7 cellular contexts compared by ENCODE assay signal in genomic region chr17:51264466-51264865, GRCh38. TPM values are rescaled to one million over a fixed set of nuclear protein-coding genes. Genes with fewer than 3 reads are reported as not detected.
DNase-seq lines count a peak whose midpoint lies in the region; ATAC-seq, FAIRE-seq and TF ChIP-seq lines count a peak whose summit lies in the region.
"Not testable (repeated sequence)": the region's sequence is repeated elsewhere in the genome, so short reads cannot be mapped to it uniquely, and the experiment has no call there.

No MANE protein-coding gene starts in this region.

- FAIRE-seq in astrocyte (lab: Jason Lieb, UNC): not testable (repeated sequence)

- not testable (repeated sequence) for H3K4me3 ChIP-seq in Loucy (ENCODE audit: low read length, poor library complexity, severe bottlenecking); astrocyte (ENCODE audit: insufficient read depth, low read depth, low read length); neutrophil (ENCODE audit: low read depth in 1 of 2, low read length in 1 of 2)

- H3K36me3 ChIP-seq in Loucy (ENCODE audit: insufficient read depth, low read length) (peaks cover 36% of the 10 kb centered on the region), astrocyte (ENCODE audit: insufficient read depth, low read length) (peaks cover 29% of the 10 kb centered on the region)
- H3K36me3 ChIP-seq in neutrophil: not testable (repeated sequence)

- peak overlapping the region; percentile 43 for H3K27ac Mint-ChIP-seq in activated CD8-positive, alpha-beta memory T cell treated with anti-CD3 and anti-CD28 coated beads, Interleukin-2, amount 10 ng/mL, durations not matched to agents 7 days and 5 days
- peak overlapping the region; percentile 34 for H3K27ac Mint-ChIP-seq in astrocyte (ENCODE audit: unreplicated experiment)

- DNase-seq in Caki2 (ENCODE audit: low read depth): peak; percentile 33
- DNase-seq in GM13977 (ENCODE audit: low spot score): peak; percentile 7
- peak; percentile 13 to 39 for DNase-seq in SW 1271 (lab: John Stamatoyannopoulos, UW)
- DNase-seq in activated CD8-positive, alpha-beta memory T cell treated with anti-CD3 and anti-CD28 coated beads, Interleukin-2, amount 10 ng/mL, durations not matched to agents 7 days and 5 days; astrocyte (ENCODE audit: low read depth): not testable (repeated sequence)

- H3K27ac ChIP-seq in astrocyte (ENCODE audit: low read depth, low read length): not testable (repeated sequence)
- H3K27ac ChIP-seq in neutrophil: peak overlapping the region; percentile 98

- H3K9me3 Mint-ChIP-seq in activated CD8-positive, alpha-beta memory T cell treated with anti-CD3 and anti-CD28 coated beads, Interleukin-2, amount 10 ng/mL, durations not matched to agents 7 days and 5 days (ENCODE audit: low read depth); astrocyte (ENCODE audit: unreplicated experiment): not testable (repeated sequence)

- not testable (repeated sequence) for ATAC-seq in activated CD8-positive, alpha-beta memory T cell treated with anti-CD3 and anti-CD28 coated beads, Interleukin-2, amount 10 ng/mL, durations not matched to agents 7 days and 5 days

- H3K27me3 ChIP-seq in Loucy (ENCODE audit: insufficient read depth, low read length, poor library complexity, severe bottlenecking); astrocyte (ENCODE audit: insufficient read depth, low read length); neutrophil: not testable (repeated sequence)

- H3K79me2 ChIP-seq in Loucy (ENCODE audit: insufficient read depth, low read length): peaks cover 87% of the 10 kb centered on the region
- H3K79me2 ChIP-seq in astrocyte (ENCODE audit: insufficient read depth, low read length): peaks cover 61% of the 10 kb centered on the region

- H3K4me3 Mint-ChIP-seq in activated CD8-positive, alpha-beta memory T cell treated with anti-CD3 and anti-CD28 coated beads, Interleukin-2, amount 10 ng/mL, durations not matched to agents 7 days and 5 days; astrocyte (ENCODE audit: unreplicated experiment): not testable (repeated sequence)

- CTCF ChIA-PET in activated CD8-positive, alpha-beta memory T cell treated with anti-CD3 and anti-CD28 coated beads, Interleukin-2, amount 10 ng/mL, durations not matched to agents 7 days and 5 days (lab: Charles Lee): not testable (repeated sequence)

- H3F3A ChIP-seq in Loucy (ENCODE audit: low read depth): not testable (repeated sequence)

- peaks cover 34% of the 10 kb centered on the region for H3K4me1 Mint-ChIP-seq in activated CD8-positive, alpha-beta memory T cell treated with anti-CD3 and anti-CD28 coated beads, Interleukin-2, amount 10 ng/mL, durations not matched to agents 7 days and 5 days
- peaks cover 17% of the 10 kb centered on the region for H3K4me1 Mint-ChIP-seq in astrocyte (ENCODE audit: low read depth, unreplicated experiment)

- peak overlapping the region; percentile 45 for H3K4me2 ChIP-seq in Loucy (ENCODE audit: low read depth, low read length, poor library complexity, severe bottlenecking)
- not testable (repeated sequence) for H3K4me2 ChIP-seq in astrocyte (ENCODE audit: low read length)

- peaks cover 43% of the 10 kb centered on the region for H3K4me1 ChIP-seq in Loucy (ENCODE audit: insufficient read depth, low read length, poor library complexity, severe bottlenecking)
- H3K4me1 ChIP-seq in astrocyte (ENCODE audit: insufficient read depth, low read length): peaks cover 13% of the 10 kb centered on the region
- peaks cover 51 to 52% of the 10 kb centered on the region in 2 experiments for H3K4me1 ChIP-seq in neutrophil (ENCODE audit: control insufficient read depth in 1 of 2, insufficient read depth in 1 of 2, low read depth in 1 of 2, low read length in 1 of 2)

- in situ Hi-C loops in Caki2 (cut with HindIII; ENCODE audit: low pct_unique_long_range_greater_than_20kb, low sequenced_read_pairs); GM13977 (cut with MboI; ENCODE audit: low pct_unique_long_range_greater_than_20kb, low sequenced_read_pairs, unreplicated experiment): not testable (repeated sequence)

- not testable (repeated sequence) for H3K9me2 ChIP-seq in Loucy (replicated peaks; ENCODE audit: low read depth, low read length)

- not testable (repeated sequence) for H3K27me3 Mint-ChIP-seq in activated CD8-positive, alpha-beta memory T cell treated with anti-CD3 and anti-CD28 coated beads, Interleukin-2, amount 10 ng/mL, durations not matched to agents 7 days and 5 days; astrocyte (ENCODE audit: low read depth, unreplicated experiment)

- H3K9me3 ChIP-seq in Loucy (ENCODE audit: insufficient read depth, low read depth, low read length); astrocyte (ENCODE audit: insufficient read depth, low read depth, low read length); neutrophil: not testable (repeated sequence)

- not testable (repeated sequence) for H2AFZ ChIP-seq in Loucy (ENCODE audit: low read length); astrocyte (ENCODE audit: low read depth, low read length)

- H4K20me1 ChIP-seq in Loucy (ENCODE audit: insufficient read depth, low read length, poor library complexity, severe bottlenecking) (peaks cover 50% of the 10 kb centered on the region), astrocyte (ENCODE audit: insufficient read depth, low read length) (peaks cover 38% of the 10 kb centered on the region)

- not testable (repeated sequence) for H3K9ac ChIP-seq in Loucy (ENCODE audit: low read depth, low read length, poor library complexity, severe bottlenecking); astrocyte (ENCODE audit: low read length)

- TF ChIP-seq CTCF in GM13977 (IDR thresholded peaks at IDR 0.05; ENCODE audit: extremely low read depth, insufficient read depth, missing control alignments); Loucy (conservative IDR thresholded peaks at IDR 0.05; ENCODE audit: low read length); astrocyte (IDR thresholded peaks at IDR 0.05; ENCODE audit: insufficient read depth, low read depth, low read length); neutrophil (IDR thresholded peaks at IDR 0.05): not testable (repeated sequence)

- H3K36me3 Mint-ChIP-seq in activated CD8-positive, alpha-beta memory T cell treated with anti-CD3 and anti-CD28 coated beads, Interleukin-2, amount 10 ng/mL, durations not matched to agents 7 days and 5 days: peaks cover 44% of the 10 kb centered on the region
- not testable (repeated sequence) for H3K36me3 Mint-ChIP-seq in astrocyte (ENCODE audit: low read depth, unreplicated experiment)

RNA-seq across cellular contexts. Expression of gene UTP18, which starts 4.1 kb away (rescaled TPM):
- total RNA-seq in Caki2 (2014; rRNA removed; shearing (Covaris generic); ENCODE audit: low replicate concordance): 120 and 128 TPM in 2 replicates
- 10 to 100 TPM; 46.8 to 59.8 TPM for total RNA-seq in activated CD8-positive, alpha-beta memory T cell treated with anti-CD3 and anti-CD28 coated beads, Interleukin-2, amount 10 ng/mL, durations not matched to agents 7 days and 5 days
- 26.2 and 35.0 TPM in 2 replicates for total RNA-seq in astrocyte

RNA-seq across cellular contexts. Expression of gene MBTD1, which starts 4.6 kb away (rescaled TPM):
- total RNA-seq in Caki2 (2014; rRNA removed; shearing (Covaris generic); ENCODE audit: low replicate concordance): 3.9 and 12.0 TPM in 2 replicates
- total RNA-seq in activated CD8-positive, alpha-beta memory T cell treated with anti-CD3 and anti-CD28 coated beads, Interleukin-2, amount 10 ng/mL, durations not matched to agents 7 days and 5 days: 10 to 100 TPM; 10.4 to 11.0 TPM
- total RNA-seq in astrocyte: 11.1 and 11.3 TPM in 2 replicates
